ENCODE assay signal across 33 cellular contexts in genomic region chr3:133606342-133606741, GRCh38.
"Had no signal": no experiment of that assay in that cellular context is flagged by ENCODE, and none has a peak within 500 bp of the region (broad histone marks: within the 10 kb centered on the region; RNA-seq: fewer than 3 reads in every experiment).

No MANE protein-coding gene starts in this region.

- H3K4me1 ChIP-seq: adrenal gland, body of pancreas, breast epithelium had no signal

- H3K27ac ChIP-seq: adrenal gland, brain microvascular endothelial cell, breast epithelium, VCaP had no signal

- H3K27me3 ChIP-seq: adrenal gland, body of pancreas, brain microvascular endothelial cell, breast epithelium had no signal

- H3K9me3 ChIP-seq: adrenal gland, body of pancreas, breast epithelium had no signal

- H3K4me3 ChIP-seq: adrenal gland, body of pancreas, breast epithelium had no signal

- ATAC-seq: activated CD8-positive, alpha-beta T cell treated with anti-CD3 and anti-CD28 coated beads for 36 hours; activated naive CD4-positive, alpha-beta T cell treated with anti-CD3 and anti-CD28 coated beads, Interleukin-2, amount 50 U/mL, for 72 hours; activated T-cell treated with anti-CD3 and anti-CD28 coated beads, Interleukin-2, amount 50 U/mL, for 4 hours; activated T-cell treated with anti-CD3 and anti-CD28 coated beads, Interleukin-2, amount 50 U/mL, for 72 hours; activated T-helper 17 cell treated with anti-CD3 and anti-CD28 coated beads, Interleukin-2, amount 50 U/mL, for 72 hours; body of pancreas had no signal

- DNase-seq: activated B cell treated with CpG ODN at 0.5 μM for 24 hours; activated CD4-positive, alpha-beta memory T cell treated with anti-CD3 and anti-CD28 coated beads for 36 hours; activated CD4-positive, alpha-beta T cell treated with anti-CD3 and anti-CD28 coated beads for 4 hours; activated CD4-positive, alpha-beta T cell treated with anti-CD3 and anti-CD28 coated beads, Interleukin-2, amount 10 ng/mL, durations not matched to agents 24 days and 14 days; activated CD4-positive, alpha-beta T cell treated with anti-CD3 and anti-CD28 coated beads, Interleukin-2, amount 50 U/mL, for 1 hour; activated CD4-positive, alpha-beta T cell treated with anti-CD3 and anti-CD28 coated beads, Interleukin-2, amount 50 U/mL, for 4 hours; activated CD4-positive, CD25-positive, alpha-beta regulatory T cell treated with anti-CD3 and anti-CD28 coated beads, Interleukin-2, amount 50 U/mL, for 72 hours; activated CD8-positive, alpha-beta memory T cell treated with anti-CD3 and anti-CD28 coated beads, Interleukin-2, amount 50 U/mL, for 4 hours; activated CD8-positive, alpha-beta T cell treated with anti-CD3 and anti-CD28 coated beads for 36 hours; activated effector memory CD4-positive, alpha-beta T cell treated with anti-CD3 and anti-CD28 coated beads, Interleukin-2, amount 50 U/mL, for 16 hours; activated gamma-delta T cell treated with Interleukin-2 at 50 U/mL for 16 hours; activated naive CD4-positive, alpha-beta T cell; activated naive CD4-positive, alpha-beta T cell treated with anti-CD3 and anti-CD28 coated beads for 36 hours; activated naive CD4-positive, alpha-beta T cell treated with anti-CD3 and anti-CD28 coated beads, Interleukin-2, amount 50 U/mL, for 16 hours; activated naive CD8-positive, alpha-beta T cell treated with anti-CD3 and anti-CD28 coated beads for 36 hours; activated T-cell treated with anti-CD3 and anti-CD28 coated beads for 4 hours; activated T-cell treated with anti-CD3 and anti-CD28 coated beads, Interleukin-2, amount 50 U/mL, for 1 hour; activated T-cell treated with anti-CD3 and anti-CD28 coated beads, Interleukin-2, amount 50 U/mL, for 4 hours; activated T-cell treated with anti-CD3 and anti-CD28 coated beads, Interleukin-2, amount 50 U/mL, for 72 hours; adrenal gland; amniotic stem cell; aorta; body of pancreas; brain microvascular endothelial cell; central memory CD4-positive, alpha-beta T cell; T-helper 1 cell; T-helper 2 cell; T-helper 9 cell had no signal

- H3K36me3 ChIP-seq: breast epithelium had no signal

- FAIRE-seq: TTC549 had no signal
